1 cellular context compared by ENCODE assay signal in genomic region chr4:67430989-67431388, GRCh38.
TF ChIP-seq lines count a peak whose summit lies in the region.

No MANE protein-coding gene starts in this region.

TF ChIP-seq in K562, 482 proteins besides CTCF, POLR2A, EP300 and RAD21 (continued from another document):
- TF ChIP-seq RNF219 (CRISPR knock-in tag; IDR thresholded peaks at IDR 0.05): no peak
- no peak for TF ChIP-seq ZNF584 (CRISPR knock-in tag; IDR thresholded peaks at IDR 0.05; ENCODE audit: low read depth)
